Comparison of ENCODE assay signal across 13 cellular contexts in the genomic region with DNA sequence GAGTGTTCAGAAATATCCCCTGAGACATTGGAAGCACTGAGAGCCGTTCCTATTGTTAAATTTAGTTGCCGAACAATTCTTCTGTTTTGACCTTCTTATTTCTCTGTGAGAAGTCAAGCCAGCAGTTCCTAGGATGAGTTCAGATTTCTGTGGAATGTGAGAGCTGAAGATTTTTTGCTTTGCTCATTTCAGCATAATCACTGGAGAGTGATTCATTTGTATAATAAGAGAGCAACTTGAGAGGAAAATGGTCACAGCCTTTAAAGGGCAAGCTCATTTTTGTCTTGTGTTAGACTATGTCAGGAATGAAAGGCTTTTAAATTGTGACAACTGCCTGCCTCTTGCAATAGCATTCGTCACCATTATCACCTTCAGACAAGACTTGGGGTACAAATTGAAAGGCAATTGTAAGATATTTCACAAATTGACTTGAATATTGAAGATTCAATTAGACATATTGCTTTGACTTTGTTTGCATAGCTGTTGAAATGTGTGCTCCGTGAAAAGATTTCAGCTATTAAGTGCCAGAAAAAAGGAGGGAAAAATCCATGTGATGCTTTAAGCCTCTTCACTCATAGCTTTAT.
DNase-seq lines count a peak whose midpoint lies in the region; ATAC-seq, FAIRE-seq and TF ChIP-seq lines count a peak whose summit lies in the region.
"Had no signal": no experiment of that assay in that cellular context is flagged by ENCODE, and none has a peak within 500 bp of the region (broad histone marks: within the 10 kb centered on the region; RNA-seq: fewer than 3 reads in every experiment).

No MANE protein-coding gene starts in this region.

- H3K27ac ChIP-seq in A549 (peak overlapping the region; percentile 6 to 61; a peak in 3 of 6 replicates), mammary epithelial cell (ENCODE audit: insufficient read depth, low read depth, low read length) (no peak overlapping the region), kidney (ENCODE audit: low read depth in 2 of 2, low read length in 2 of 2) (no peak overlapping the region)
- H3K27ac ChIP-seq: parathyroid adenoma, thoracic aorta had no signal

- no peaks in the 10 kb centered on the region for H4K20me1 ChIP-seq in mammary epithelial cell (ENCODE audit: insufficient read depth, low read length)

- in situ Hi-C loops in mammary epithelial cell (cut with MboI; ENCODE audit: low sequenced_read_pairs in 2 of 2): no loop called here

- CTCF ChIA-PET in A549 (lab: Yijun Ruan, JAX) (interaction anchor here (0.6 to 1.6 kb wide), 2 partner anchors 20 to 171 kb away, joined by 4 to 5 read pairs; no protein-coding TSS in a partner anchor), mammary epithelial cell (lab: Charles Lee; ENCODE audit: low non-redundant PET) (no interaction called here)

- peak in 1 of 2 experiments; percentile 6 for DNase-seq in A549 (ENCODE audit: low read depth in 1 of 2, low spot score in 1 of 2)
- peak; percentile 86 for DNase-seq in HCEC 1CT
- peak; percentile 37 for DNase-seq in mammary epithelial cell
- DNase-seq in kidney tubule cell (ENCODE audit: low spot score): peak; percentile 29
- DNase-seq in kidney: no peak
- no peak for DNase-seq in UCSD-AML1 (lab: John Stamatoyannopoulos, UW; ENCODE audit: unreplicated experiment)
- no peak for DNase-seq in OCI-M1 (lab: John Stamatoyannopoulos, UW)
- DNase-seq: NCI-H1105 had no signal

- 40% methylated on average over 4 of the region's 4 CpGs for WGBS in A549 (ENCODE audit: missing lambda C conversion rate)
- WGBS in mammary epithelial cell (ENCODE audit: low coverage, missing lambda C conversion rate): 41% methylated on average over 4 of the region's 4 CpGs

- H3K36me3 ChIP-seq in mammary epithelial cell (ENCODE audit: insufficient read depth, low read length) (no peaks in the 10 kb centered on the region), kidney (ENCODE audit: control insufficient read depth in 1 of 2, insufficient read depth in 2 of 2, low read length in 2 of 2) (no peaks in the 10 kb centered on the region)
- H3K36me3 ChIP-seq: thoracic aorta had no signal

- POLR2A ChIA-PET in A549 (lab: Yijun Ruan, JAX): no interaction called here

- no peak for TF ChIP-seq POLR2A in A549 (IDR thresholded peaks at IDR 0.05; ENCODE audit: low read length)

- no peak for TF ChIP-seq CTCF in A549 (IDR thresholded peaks at IDR 0.05)
- TF ChIP-seq CTCF in mammary epithelial cell (conservative IDR thresholded peaks at IDR 0.05 in 1 of 2, IDR thresholded peaks at IDR 0.05 in 1 of 2; ENCODE audit: extremely low read depth in 1 of 2, insufficient read depth in 1 of 2, low read depth in 1 of 2, low read length in 2 of 2): no peak
- no peak for TF ChIP-seq CTCF in kidney (IDR thresholded peaks at IDR 0.05; ENCODE audit: borderline replicate concordance, extremely low read depth, insufficient read depth)

- peak overlapping the region; percentile 45 for H3K4me2 ChIP-seq in A549
- no peak overlapping the region for H3K4me2 ChIP-seq in mammary epithelial cell (ENCODE audit: insufficient read depth, low read depth, low read length)

- no peak overlapping the region for H3K4me3 ChIP-seq in A549
- H3K4me3 ChIP-seq in mammary epithelial cell (replicated peaks in 1 of 3; ENCODE audit: insufficient read depth in 1 of 3, low read depth in 2 of 3, low read length in 3 of 3): no peak overlapping the region
- no peak overlapping the region for H3K4me3 ChIP-seq in kidney (ENCODE audit: low read length in 2 of 2)
- H3K4me3 ChIP-seq: lung, thoracic aorta had no signal

- H3K9me3 ChIP-seq in A549: peaks cover 7% of the 10 kb centered on the region
- H3K9me3 ChIP-seq in mammary epithelial cell (replicated peaks; ENCODE audit: insufficient read depth, low read length): peaks cover 9% of the 10 kb centered on the region
- no peaks in the 10 kb centered on the region for H3K9me3 ChIP-seq in kidney (ENCODE audit: control insufficient read depth in 1 of 2, low read length in 2 of 2)
- H3K9me3 ChIP-seq: thoracic aorta had no signal

- TF ChIP-seq EP300 in A549 (IDR thresholded peaks at IDR 0.05): no peak

- H3K4me1 ChIP-seq in A549 (peaks cover 32% of the 10 kb centered on the region), mammary epithelial cell (ENCODE audit: insufficient read depth, low read length) (no peaks in the 10 kb centered on the region), kidney (ENCODE audit: control insufficient read depth in 1 of 2, insufficient read depth in 1 of 2, low read depth in 1 of 2, low read length in 2 of 2) (no peaks in the 10 kb centered on the region)
- H3K4me1 ChIP-seq: parathyroid adenoma had no signal

- no peak for FAIRE-seq in A549 (lab: Jason Lieb, UNC)
- no peak for FAIRE-seq in kidney (lab: Jason Lieb, UNC)
- FAIRE-seq: bronchial epithelial cell had no signal

- no peak overlapping the region for H2AFZ ChIP-seq in mammary epithelial cell (ENCODE audit: low read depth, low read length)
- H2AFZ ChIP-seq: parathyroid adenoma had no signal

- ATAC-seq in A549 (no peak; a peak in 1 of 6 replicates), HG02763 (IDR thresholded peaks at IDR 0.05; ENCODE audit: unreplicated experiment) (no peak)

- no peaks in the 10 kb centered on the region for H3K27me3 ChIP-seq in mammary epithelial cell (ENCODE audit: insufficient read depth, low read length)

- H3K9ac ChIP-seq in mammary epithelial cell (ENCODE audit: insufficient read depth, low read length): no peak overlapping the region
- no peak overlapping the region for H3K9ac ChIP-seq in kidney (ENCODE audit: low read length in 2 of 2)
- H3K9ac ChIP-seq: parathyroid adenoma had no signal

- dilution Hi-C loops in mammary epithelial cell (cut with HindIII; ENCODE audit: low sequenced_read_pairs): no loop called here

- H3K79me2 ChIP-seq in mammary epithelial cell (ENCODE audit: insufficient read depth, low read length): no peaks in the 10 kb centered on the region
- H3K79me2 ChIP-seq: parathyroid adenoma had no signal

- BruUV-seq in mammary epithelial cell (replicated peaks; lab: Mats Ljungman, UMichigan): no TSS peak

- intact Hi-C loops in mammary epithelial cell (cut with micrococcal nuclease): no loop called here
- intact Hi-C loops in kidney (cut with DNase I): no loop called here

- TF ChIP-seq RAD21 in A549 (conservative IDR thresholded peaks at IDR 0.05 in 1 of 2, IDR thresholded peaks at IDR 0.05 in 1 of 2): no peak

TF ChIP-seq in A549, 52 proteins besides CTCF, POLR2A, EP300 and RAD21:
- no peak for TF ChIP-seq ESRRA (IDR thresholded peaks at IDR 0.05; ENCODE audit: borderline replicate concordance, low read length)
- TF ChIP-seq, protein P1, sequence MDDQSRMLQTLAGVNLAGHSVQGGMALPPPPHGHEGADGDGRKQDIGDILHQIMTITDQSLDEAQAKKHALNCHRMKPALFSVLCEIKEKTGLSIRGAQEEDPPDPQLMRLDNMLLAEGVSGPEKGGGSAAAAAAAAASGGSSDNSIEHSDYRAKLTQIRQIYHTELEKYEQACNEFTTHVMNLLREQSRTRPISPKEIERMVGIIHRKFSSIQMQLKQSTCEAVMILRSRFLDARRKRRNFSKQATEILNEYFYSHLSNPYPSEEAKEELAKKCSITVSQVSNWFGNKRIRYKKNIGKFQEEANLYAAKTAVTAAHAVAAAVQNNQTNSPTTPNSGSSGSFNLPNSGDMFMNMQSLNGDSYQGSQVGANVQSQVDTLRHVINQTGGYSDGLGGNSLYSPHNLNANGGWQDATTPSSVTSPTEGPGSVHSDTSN (IDR thresholded peaks at IDR 0.05): no peak
- no peak for TF ChIP-seq BHLHE40 (IDR thresholded peaks at IDR 0.05; ENCODE audit: low read depth, low read length)
- no peak for TF ChIP-seq HDAC2 (IDR thresholded peaks at IDR 0.05)
- TF ChIP-seq TP53 (CRISPR knock-in tag; IDR thresholded peaks at IDR 0.05): no peak
- TF ChIP-seq EHMT2 (IDR thresholded peaks at IDR 0.05; ENCODE audit: low read depth): no peak
- TF ChIP-seq FOSL2 (IDR thresholded peaks at IDR 0.05): no peak
- no peak for TF ChIP-seq FOSL2 (CRISPR knock-in tag; IDR thresholded peaks at IDR 0.05)
- no peak for TF ChIP-seq SMC3 (IDR thresholded peaks at IDR 0.05)
- TF ChIP-seq MYC (IDR thresholded peaks at IDR 0.05; ENCODE audit: borderline replicate concordance, low read length): no peak
- TF ChIP-seq ZNF302 (CRISPR knock-in tag; IDR thresholded peaks at IDR 0.05): no peak
- TF ChIP-seq EHF (CRISPR knock-in tag; IDR thresholded peaks at IDR 0.05): no peak
- TF ChIP-seq NR3C1 (IDR thresholded peaks at IDR 0.05): no peak
- TF ChIP-seq JUN (IDR thresholded peaks at IDR 0.05): no peak
- TF ChIP-seq CHD2 (IDR thresholded peaks at IDR 0.05; ENCODE audit: low read length, partially characterized antibody): no peak
- TF ChIP-seq, protein P2, sequence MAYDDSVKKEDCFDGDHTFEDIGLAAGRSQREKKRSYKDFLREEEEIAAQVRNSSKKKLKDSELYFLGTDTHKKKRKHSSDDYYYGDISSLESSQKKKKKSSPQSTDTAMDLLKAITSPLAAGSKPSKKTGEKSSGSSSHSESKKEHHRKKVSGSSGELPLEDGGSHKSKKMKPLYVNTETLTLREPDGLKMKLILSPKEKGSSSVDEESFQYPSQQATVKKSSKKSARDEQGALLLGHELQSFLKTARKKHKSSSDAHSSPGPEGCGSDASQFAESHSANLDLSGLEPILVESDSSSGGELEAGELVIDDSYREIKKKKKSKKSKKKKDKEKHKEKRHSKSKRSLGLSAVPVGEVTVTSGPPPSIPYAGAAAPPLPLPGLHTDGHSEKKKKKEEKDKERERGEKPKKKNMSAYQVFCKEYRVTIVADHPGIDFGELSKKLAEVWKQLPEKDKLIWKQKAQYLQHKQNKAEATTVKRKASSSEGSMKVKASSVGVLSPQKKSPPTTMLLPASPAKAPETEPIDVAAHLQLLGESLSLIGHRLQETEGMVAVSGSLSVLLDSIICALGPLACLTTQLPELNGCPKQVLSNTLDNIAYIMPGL (CRISPR knock-in tag; IDR thresholded peaks at IDR 0.05; ENCODE audit: borderline replicate concordance): no peak
- TF ChIP-seq, protein P3, sequence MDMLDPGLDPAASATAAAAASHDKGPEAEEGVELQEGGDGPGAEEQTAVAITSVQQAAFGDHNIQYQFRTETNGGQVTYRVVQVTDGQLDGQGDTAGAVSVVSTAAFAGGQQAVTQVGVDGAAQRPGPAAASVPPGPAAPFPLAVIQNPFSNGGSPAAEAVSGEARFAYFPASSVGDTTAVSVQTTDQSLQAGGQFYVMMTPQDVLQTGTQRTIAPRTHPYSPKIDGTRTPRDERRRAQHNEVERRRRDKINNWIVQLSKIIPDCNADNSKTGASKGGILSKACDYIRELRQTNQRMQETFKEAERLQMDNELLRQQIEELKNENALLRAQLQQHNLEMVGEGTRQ (IDR thresholded peaks at IDR 0.05): no peak
- no peak for TF ChIP-seq RARB (CRISPR knock-in tag; IDR thresholded peaks at IDR 0.05)
- TF ChIP-seq, protein P4, sequence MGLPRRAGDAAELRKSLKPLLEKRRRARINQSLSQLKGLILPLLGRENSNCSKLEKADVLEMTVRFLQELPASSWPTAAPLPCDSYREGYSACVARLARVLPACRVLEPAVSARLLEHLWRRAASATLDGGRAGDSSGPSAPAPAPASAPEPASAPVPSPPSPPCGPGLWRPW (IDR thresholded peaks at IDR 0.05): no peak

Comparison
In these comparisons a context has a peak if more than half of its experiments do, and no peak if none do; other contexts are left out.
1. DNase-seq: peak in HCEC 1CT (single experiment), mammary epithelial cell (single experiment) and kidney tubule cell (single experiment); none in kidney (single experiment), UCSD-AML1 (single experiment) and OCI-M1 (single experiment).
2. H3K27ac ChIP-seq: peak in A549 (2 of 2); none in mammary epithelial cell (single experiment) and kidney (0 of 2).